Comparison of ENCODE assay signal across 15 cellular contexts in genomic region chr11:10655227-10655626, GRCh38. TPM values are rescaled to one million over a fixed set of nuclear protein-coding genes. Genes with fewer than 3 reads are reported as not detected.
A peak's percentile ranks its signal among the peaks of the same experiment; 100 is the strongest.
DNase-seq lines count a peak whose midpoint lies in the region; ATAC-seq and TF ChIP-seq lines count a peak whose summit lies in the region.
"Had no signal": no experiment of that assay in that cellular context is flagged by ENCODE, and none has a peak within 500 bp of the region (broad histone marks: within the 10 kb centered on the region; RNA-seq: fewer than 3 reads in every experiment).

No MANE protein-coding gene starts in this region.

- peak overlapping the region; percentile 53 for H3K27ac Mint-ChIP-seq in stimulated activated naive B cell treated with anti-CD40 and anti-IgM and Interleukin-4, amounts not matched to agents 10 μg/mL and 1 μg/mL and 100 μg/mL, for 72 hours
- no peak overlapping the region for H3K27ac Mint-ChIP-seq in activated T-cell treated with anti-CD3 and anti-CD28 coated beads, Interleukin-2, amount 50 U/mL, for 72 hours
- H3K27ac Mint-ChIP-seq: activated CD4-positive, alpha-beta memory T cell treated with anti-CD3 and anti-CD28 coated beads, Interleukin-2, amount 10 ng/mL, durations not matched to agents 7 days and 5 days; dendritic cell treated with granulocyte-macrophage colony-stimulating factor and Interleukin-4, amounts not matched to agents 40 ng/mL and 50 ng/mL, for 4 days had no signal

- H3K4me1 ChIP-seq in Peyer's patch = peaks cover 3 to 54% (median 16%) of the 10 kb centered on the region in 4 donors
- peaks cover 2 to 63% of the 10 kb centered on the region in 2 donors for H3K4me1 ChIP-seq in right atrium auricular region

- peak; percentile 53 for DNase-seq in HT-29 (ENCODE audit: low spot score)
- DNase-seq in Peyer's patch = no peak
- DNase-seq in right atrium auricular region (ENCODE audit: low spot score) = no peak
- no peak for DNase-seq in stimulated activated naive B cell treated with anti-CD40 and anti-IgM and Interleukin-4, amounts not matched to agents 10 μg/mL and 1 μg/mL and 100 μg/mL, for 72 hours
- DNase-seq in cerebellum (ENCODE audit: low spot score) = no peak
- no peak for DNase-seq in activated T-cell treated with anti-CD3 and anti-CD28 coated beads, Interleukin-2, amount 50 U/mL, for 72 hours
- DNase-seq in RPMI8226 = no peak
- no peak for DNase-seq in COR-L47 (lab: John Stamatoyannopoulos, UW)
- DNase-seq: activated CD4-positive, alpha-beta memory T cell treated with anti-CD3 and anti-CD28 coated beads, Interleukin-2, amount 10 ng/mL, durations not matched to agents 7 days and 5 days; activated naive CD4-positive, alpha-beta T cell treated with Interleukin-2 at 50 U/mL for 16 hours; foreskin melanocyte; NCI-H146; NCI-H774; T-helper 1 cell had no signal

- H3K27me3 ChIP-seq in Peyer's patch = no peaks in the 10 kb centered on the region
- H3K27me3 ChIP-seq in right atrium auricular region = no peaks in the 10 kb centered on the region

- TF ChIP-seq CTCF in Peyer's patch (IDR thresholded peaks at IDR 0.05) = no peak
- no peak for TF ChIP-seq CTCF in right atrium auricular region (IDR thresholded peaks at IDR 0.05)

- H3K9me3 ChIP-seq in Peyer's patch = no peaks in the 10 kb centered on the region
- no peaks in the 10 kb centered on the region for H3K9me3 ChIP-seq in right atrium auricular region

- H3K27ac ChIP-seq in Peyer's patch (peak overlapping the region; percentile 28 to 83 (median 61)), right atrium auricular region (peak overlapping the region; percentile 26 to 45)

- no peaks in the 10 kb centered on the region for H3K9me3 Mint-ChIP-seq in stimulated activated naive B cell treated with anti-CD40 and anti-IgM and Interleukin-4, amounts not matched to agents 10 μg/mL and 1 μg/mL and 100 μg/mL, for 72 hours
- H3K9me3 Mint-ChIP-seq in activated T-cell treated with anti-CD3 and anti-CD28 coated beads, Interleukin-2, amount 50 U/mL, for 72 hours = no peaks in the 10 kb centered on the region
- H3K9me3 Mint-ChIP-seq: activated CD4-positive, alpha-beta memory T cell treated with anti-CD3 and anti-CD28 coated beads, Interleukin-2, amount 10 ng/mL, durations not matched to agents 7 days and 5 days; dendritic cell treated with granulocyte-macrophage colony-stimulating factor and Interleukin-4, amounts not matched to agents 40 ng/mL and 50 ng/mL, for 4 days had no signal

- no peak for TF ChIP-seq POLR2A in Peyer's patch (IDR thresholded peaks at IDR 0.05)

- H3K4me3 ChIP-seq in Peyer's patch (no peak overlapping the region), right atrium auricular region (no peak overlapping the region)

- peak overlapping the region in 1 of 2 donors; percentile 26 for H3K4me3 Mint-ChIP-seq in stimulated activated naive B cell treated with anti-CD40 and anti-IgM and Interleukin-4, amounts not matched to agents 10 μg/mL and 1 μg/mL and 100 μg/mL, for 72 hours
- H3K4me3 Mint-ChIP-seq in activated T-cell treated with anti-CD3 and anti-CD28 coated beads, Interleukin-2, amount 50 U/mL, for 72 hours = no peak overlapping the region
- H3K4me3 Mint-ChIP-seq: activated CD4-positive, alpha-beta memory T cell treated with anti-CD3 and anti-CD28 coated beads, Interleukin-2, amount 10 ng/mL, durations not matched to agents 7 days and 5 days; dendritic cell treated with granulocyte-macrophage colony-stimulating factor and Interleukin-4, amounts not matched to agents 40 ng/mL and 50 ng/mL, for 4 days had no signal

- H3K36me3 Mint-ChIP-seq in stimulated activated naive B cell treated with anti-CD40 and anti-IgM and Interleukin-4, amounts not matched to agents 10 μg/mL and 1 μg/mL and 100 μg/mL, for 72 hours = no peaks in the 10 kb centered on the region
- no peaks in the 10 kb centered on the region for H3K36me3 Mint-ChIP-seq in activated T-cell treated with anti-CD3 and anti-CD28 coated beads, Interleukin-2, amount 50 U/mL, for 72 hours (ENCODE audit: insufficient read depth in 2 of 2)

- peaks cover 50 to 82% of the 10 kb centered on the region in 2 donors for H3K4me1 Mint-ChIP-seq in stimulated activated naive B cell treated with anti-CD40 and anti-IgM and Interleukin-4, amounts not matched to agents 10 μg/mL and 1 μg/mL and 100 μg/mL, for 72 hours
- peaks cover 26% of the 10 kb centered on the region for H3K4me1 Mint-ChIP-seq in activated T-cell treated with anti-CD3 and anti-CD28 coated beads, Interleukin-2, amount 50 U/mL, for 72 hours (ENCODE audit: low read depth)

- H3K36me3 ChIP-seq in Peyer's patch (no peaks in the 10 kb centered on the region), right atrium auricular region (no peaks in the 10 kb centered on the region)

- peak; percentile 31 to 33 for ATAC-seq in stimulated activated naive B cell treated with anti-CD40 and anti-IgM and Interleukin-4, amounts not matched to agents 10 μg/mL and 1 μg/mL and 100 μg/mL, for 72 hours (replicated peaks)
- ATAC-seq in activated T-cell treated with anti-CD3 and anti-CD28 coated beads, Interleukin-2, amount 50 U/mL, for 72 hours (replicated peaks in 1 of 2) = no peak

- H3K27me3 Mint-ChIP-seq in stimulated activated naive B cell treated with anti-CD40 and anti-IgM and Interleukin-4, amounts not matched to agents 10 μg/mL and 1 μg/mL and 100 μg/mL, for 72 hours = no peaks in the 10 kb centered on the region
- no peaks in the 10 kb centered on the region for H3K27me3 Mint-ChIP-seq in activated T-cell treated with anti-CD3 and anti-CD28 coated beads, Interleukin-2, amount 50 U/mL, for 72 hours (ENCODE audit: low read depth)
- H3K27me3 Mint-ChIP-seq: activated CD4-positive, alpha-beta memory T cell treated with anti-CD3 and anti-CD28 coated beads, Interleukin-2, amount 10 ng/mL, durations not matched to agents 7 days and 5 days had no signal

RNA-seq across cellular contexts. Expression of gene IRAG1, which starts 38.3 kb away (rescaled TPM):
- 0.21 and 1.3 TPM in 2 replicates for total RNA-seq in HT-29 (2014; rRNA removed; shearing (Covaris generic))
- total RNA-seq in Peyer's patch (10 to 100 TPM in 2 of 4 donors, 1 to 10 TPM in 2; 4.2 to 44.6 (median 11.8) TPM), right atrium auricular region (10 to 100 TPM in 1 of 2 donors, 1 to 10 TPM in 1; 4.6 to 10.9 TPM), cerebellum (6.7 TPM)
- under 1 TPM in 1 of 2 donors, not detected in 1; 0.09 TPM for total RNA-seq in activated T-cell treated with anti-CD3 and anti-CD28 coated beads, Interleukin-2, amount 50 U/mL, for 72 hours

Comparison
In these comparisons a context has a peak if more than half of its experiments do, and no peak if none do; other contexts are left out.
1. ATAC-seq: peak in stimulated activated naive B cell treated with anti-CD40 and anti-IgM and Interleukin-4, amounts not matched to agents 10 μg/mL and 1 μg/mL and 100 μg/mL, for 72 hours (2 of 2); none in activated T-cell treated with anti-CD3 and anti-CD28 coated beads, Interleukin-2, amount 50 U/mL, for 72 hours (0 of 2).